Comparison of ENCODE assay signal across 8 cellular contexts in the genomic region with DNA sequence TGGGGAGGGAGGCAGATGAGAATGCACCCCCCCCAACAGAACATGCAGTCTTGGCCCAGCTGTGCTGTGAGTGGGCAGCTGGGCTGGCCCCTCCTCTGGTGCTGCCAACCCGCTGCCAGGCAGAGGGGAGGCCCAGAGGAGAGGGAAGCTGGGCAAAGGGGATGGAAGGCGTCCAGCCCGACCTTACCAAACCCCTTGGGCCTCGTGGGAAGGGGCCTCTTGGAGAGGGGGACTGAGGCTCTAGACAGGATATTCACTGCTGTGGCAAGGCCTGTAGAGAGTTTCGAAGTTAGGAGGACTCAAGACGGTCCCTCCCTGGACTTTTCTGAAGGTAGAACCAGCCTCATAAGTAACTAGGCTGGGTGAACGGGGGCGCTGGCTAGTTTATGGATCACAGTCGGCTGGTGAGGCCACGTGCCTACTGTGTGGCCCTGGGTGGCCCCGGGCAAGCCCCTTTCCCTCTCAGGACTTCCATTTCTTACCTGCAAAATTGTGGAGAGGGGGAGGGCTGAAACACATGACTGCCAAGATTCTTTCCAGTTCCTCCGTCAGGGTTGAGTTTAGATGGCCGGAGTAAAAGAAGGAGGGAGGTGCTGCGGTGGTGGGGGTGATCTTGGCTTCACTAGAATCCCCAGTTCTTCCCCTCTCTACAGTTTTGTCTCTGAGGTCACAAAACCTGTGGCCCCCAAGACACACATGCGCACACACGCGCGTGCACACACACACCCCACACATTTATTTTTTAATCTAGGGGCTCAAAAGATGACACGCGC. TPM values are rescaled to one million over a fixed set of nuclear protein-coding genes. Genes with fewer than 3 reads are reported as not detected.
DNase-seq lines count a peak whose midpoint lies in the region; TF ChIP-seq lines count a peak whose summit lies in the region.

No MANE protein-coding gene starts in this region.

- TF ChIP-seq CTCF in fibroblast of lung (conservative IDR thresholded peaks at IDR 0.05 in 1 of 2, IDR thresholded peaks at IDR 0.05 in 1 of 2; ENCODE audit: low read depth in 1 of 2, low read length in 2 of 2) (no peak), nephron progenitor cell (IDR thresholded peaks at IDR 0.05) (no peak)

- H3K9me3 ChIP-seq in fibroblast of lung (ENCODE audit: control insufficient read depth, insufficient read depth, low read depth, low read length), result no peaks in the 10 kb centered on the region

- no peaks in the 10 kb centered on the region for H3K9me3 Mint-ChIP-seq in nephron progenitor cell

- no peaks in the 10 kb centered on the region for H3K27me3 ChIP-seq in fibroblast of lung (ENCODE audit: control insufficient read depth, insufficient read depth, low read length)

- no peak overlapping the region for H3K27ac ChIP-seq in fibroblast of lung (ENCODE audit: insufficient read depth, low read length)

- H3K27me3 Mint-ChIP-seq in nephron progenitor cell (ENCODE audit: low read depth, poor library complexity), result peaks cover 62% of the 10 kb centered on the region

- H3K4me1 ChIP-seq in fibroblast of lung (ENCODE audit: control insufficient read depth, extremely low read depth, insufficient read depth, low read length), result no peaks in the 10 kb centered on the region

- no peaks in the 10 kb centered on the region for H3K79me2 ChIP-seq in fibroblast of lung (ENCODE audit: control insufficient read depth, insufficient read depth, low read length)

- H3K9ac ChIP-seq in fibroblast of lung (ENCODE audit: insufficient read depth, low read length), result no peak overlapping the region

- H4K20me1 ChIP-seq in fibroblast of lung (ENCODE audit: control insufficient read depth, extremely low read depth, insufficient read depth, low read length), result no peaks in the 10 kb centered on the region

- peak overlapping the region; percentile 70 for H3K4me2 ChIP-seq in fibroblast of lung (ENCODE audit: extremely low read depth, insufficient read depth, low read length)

- H3K36me3 Mint-ChIP-seq in nephron progenitor cell (ENCODE audit: low read depth), result no peaks in the 10 kb centered on the region

- POLR2A ChIA-PET in HEK293T (lab: Yijun Ruan, JAX), result no interaction called here

- no peak overlapping the region for H3K27ac Mint-ChIP-seq in nephron progenitor cell

- peak overlapping the region; percentile 5 for H2AFZ ChIP-seq in fibroblast of lung (ENCODE audit: low read length)

- H3K4me1 Mint-ChIP-seq in nephron progenitor cell, result peaks cover 22% of the 10 kb centered on the region

- peak overlapping the region; percentile 19 to 59 (median 38) for H3K4me3 ChIP-seq in fibroblast of lung (replicated peaks in 1 of 4; ENCODE audit: control extremely low read depth in 1 of 4, insufficient read depth in 1 of 4, low read depth in 3 of 4, low read length in 4 of 4)

- peak overlapping the region; percentile 74 for H3K4me3 Mint-ChIP-seq in nephron progenitor cell

- no peaks in the 10 kb centered on the region for H3K36me3 ChIP-seq in fibroblast of lung (ENCODE audit: control insufficient read depth, insufficient read depth, low read length)

- CTCF ChIA-PET in HEK293T (lab: Yijun Ruan, JAX), result interaction anchor here (0.7 kb wide), 1 partner anchor 104 kb away, joined by 6 read pairs; no protein-coding TSS in a partner anchor

- DNase-seq in GF-D8 (lab: John Stamatoyannopoulos, UW), result peak; percentile 68
- peak; percentile 59 for DNase-seq in HK-2 (ENCODE audit: unreplicated experiment)
- peak; percentile 76 for DNase-seq in activated CD8-positive, alpha-beta memory T cell treated with anti-CD3 and anti-CD28 coated beads, Interleukin-2, amount 50 U/mL, for 48 hours
- DNase-seq in fibroblast of lung (ENCODE audit: low read depth in 2 of 2), result peak in 1 of 2 donors; percentile 45
- no peak for DNase-seq in nephron progenitor cell
- DNase-seq in ureter (ENCODE audit: low spot score), result peak; percentile 71
- DNase-seq in HuH-7 (ENCODE audit: low spot score), result no peak
- DNase-seq in HEK293T (ENCODE audit: extremely low spot score), result no peak

TF ChIP-seq in HEK293T, 16 proteins besides CTCF, POLR2A, EP300 and RAD21:
- TF ChIP-seq SP1 (IDR thresholded peaks at IDR 0.05) (no peak), ZNF384 (IDR thresholded peaks at IDR 0.05) (no peak), ARNT (IDR thresholded peaks at IDR 0.05) (no peak), TARDBP (IDR thresholded peaks at IDR 0.05) (no peak), L3MBTL2 (conservative IDR thresholded peaks at IDR 0.05) (no peak), ELF4 (IDR thresholded peaks at IDR 0.05) (no peak)
- TF ChIP-seq, protein P1, sequence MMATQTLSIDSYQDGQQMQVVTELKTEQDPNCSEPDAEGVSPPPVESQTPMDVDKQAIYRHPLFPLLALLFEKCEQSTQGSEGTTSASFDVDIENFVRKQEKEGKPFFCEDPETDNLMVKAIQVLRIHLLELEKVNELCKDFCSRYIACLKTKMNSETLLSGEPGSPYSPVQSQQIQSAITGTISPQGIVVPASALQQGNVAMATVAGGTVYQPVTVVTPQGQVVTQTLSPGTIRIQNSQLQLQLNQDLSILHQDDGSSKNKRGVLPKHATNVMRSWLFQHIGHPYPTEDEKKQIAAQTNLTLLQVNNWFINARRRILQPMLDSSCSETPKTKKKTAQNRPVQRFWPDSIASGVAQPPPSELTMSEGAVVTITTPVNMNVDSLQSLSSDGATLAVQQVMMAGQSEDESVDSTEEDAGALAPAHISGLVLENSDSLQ (IDR thresholded peaks at IDR 0.05), result no peak
TF ChIP-seq in HEK293T: peak in this region for 0.

RNA-seq across cellular contexts. Expression of a gene that starts 0.8 kb away (rescaled TPM):
- total RNA-seq in fibroblast of lung (26.2 and 28.4 TPM in 2 replicates), ureter (37.4 TPM)
- 5.5 and 6.9 TPM in 2 replicates for polyA plus RNA-seq in fibroblast of lung
- 5.1 and 7.7 TPM in 2 replicates for polyA plus RNA-seq in fibroblast of lung (2012)
- polyA minus RNA-seq in fibroblast of lung (ENCODE audit: low replicate concordance), result 16.8 and 37.8 TPM in 2 replicates

RNA-seq across cellular contexts. Expression of a gene that starts 11.3 kb away (rescaled TPM):
- 24.4 and 25.9 TPM in 2 replicates for total RNA-seq in fibroblast of lung
- polyA plus RNA-seq in fibroblast of lung, result 18.0 and 29.6 TPM in 2 replicates
- polyA plus RNA-seq in fibroblast of lung (2012), result 13.9 and 21.0 TPM in 2 replicates
- polyA minus RNA-seq in fibroblast of lung (ENCODE audit: low replicate concordance), result 21.1 and 29.1 TPM in 2 replicates
- 64.0 TPM for total RNA-seq in ureter

Comparison
In these comparisons a context has a peak if more than half of its experiments do, and no peak if none do; other contexts are left out.
1. DNase-seq: peak in GF-D8 (single experiment), HK-2 (single experiment), activated CD8-positive, alpha-beta memory T cell treated with anti-CD3 and anti-CD28 coated beads, Interleukin-2, amount 50 U/mL, for 48 hours (single experiment) and ureter (single experiment); none in nephron progenitor cell (single experiment), HuH-7 (single experiment) and HEK293T (single experiment).